Comparison of ENCODE assay signal across 9 cellular contexts in genomic region chr15:59543721-59544547, GRCh38.
DNase-seq lines count a peak whose midpoint lies in the region; ATAC-seq and TF ChIP-seq lines count a peak whose summit lies in the region.
"Had no signal": no experiment of that assay in that cellular context is flagged by ENCODE, and none has a peak within 500 bp of the region (broad histone marks: within the 10 kb centered on the region; RNA-seq: fewer than 3 reads in every experiment).

No MANE protein-coding gene starts in this region.

- 0 out of 2 replicates have a peak, but pooled peaks cover 4% of the 10 kb centered on the region for H3K79me2 ChIP-seq in OCI-LY3 (ENCODE audit: low read length)

- no peaks in the 10 kb centered on the region for H4K20me1 ChIP-seq in OCI-LY3 (ENCODE audit: insufficient read depth, low read length)

- no peaks in the 10 kb centered on the region for H3K27me3 ChIP-seq in OCI-LY3 (ENCODE audit: low read depth, low read length)
- H3K27me3 ChIP-seq in neutrophil, result no peaks in the 10 kb centered on the region

- peak overlapping the region; percentile 98 for H3K27ac ChIP-seq in OCI-LY3 (ENCODE audit: low read length)
- peak overlapping the region; percentile 67 for H3K27ac ChIP-seq in neutrophil

- H3K4me3 ChIP-seq in OCI-LY3 (ENCODE audit: low read length) (peak overlapping the region; percentile 81), neutrophil (ENCODE audit: low read depth in 1 of 2, low read length in 1 of 2) (peak overlapping the region in 1 of 2 experiments; percentile 42)

- TF ChIP-seq CTCF in OCI-LY3 (IDR thresholded peaks at IDR 0.05; ENCODE audit: low read depth, low read length) (peak; percentile 21; the same call in 1 of the 2 replicates), neutrophil (IDR thresholded peaks at IDR 0.05) (no peak)

- peaks cover 56% of the 10 kb centered on the region for H3K4me1 ChIP-seq in OCI-LY3 (ENCODE audit: low read length)
- peaks cover 15 to 21% of the 10 kb centered on the region in 2 experiments for H3K4me1 ChIP-seq in neutrophil (ENCODE audit: control insufficient read depth in 1 of 2, insufficient read depth in 1 of 2, low read depth in 1 of 2, low read length in 1 of 2)

- peak overlapping the region; percentile 47 for H2AFZ ChIP-seq in OCI-LY3 (ENCODE audit: low read depth, low read length)

- H3K9me3 ChIP-seq in OCI-LY3 (ENCODE audit: insufficient read depth, low read length) (no peaks in the 10 kb centered on the region), neutrophil (no peaks in the 10 kb centered on the region)

- peak overlapping the region; percentile 96 for H3K9ac ChIP-seq in OCI-LY3 (ENCODE audit: low read length)

- H3K4me2 ChIP-seq in OCI-LY3 (ENCODE audit: low read length), result peak overlapping the region; percentile 97

- H3K36me3 ChIP-seq in OCI-LY3 (replicated peaks; ENCODE audit: low read depth, low read length), result peaks cover 8% of the 10 kb centered on the region
- H3K36me3 ChIP-seq in neutrophil, result no peaks in the 10 kb centered on the region

- DNase-seq in SIG-M5 treated with dmso at 0.1 percent for 504 hours (lab: John Stamatoyannopoulos, UW; ENCODE audit: unreplicated experiment), result peak; percentile 36
- no peak for DNase-seq in SIG-M5 (lab: John Stamatoyannopoulos, UW)
- DNase-seq in stimulated activated CD4-positive, alpha-beta T cell treated with anti-CD3 and anti-CD28 coated beads, Interleukin-4, amount 100 ng/mL, for 4 hours, result no peak
- DNase-seq in NK-92 treated with Interleukin-12 subunit alpha and Interleukin-12 subunit beta, amount 100 ng/mL, for 24 hours (lab: John Stamatoyannopoulos, UW), result no peak
- no peak for DNase-seq in activated effector memory CD4-positive, alpha-beta T cell treated with Interleukin-2 at 50 U/mL for 16 hours
- DNase-seq: 8988T had no signal

- peak; percentile 85 for ATAC-seq in HG02852 (IDR thresholded peaks at IDR 0.05; ENCODE audit: unreplicated experiment)
